Comparison of ENCODE assay signal across 3 cellular contexts in genomic region chr21:34362136-34362444, GRCh38.
TF ChIP-seq lines count a peak whose summit lies in the region.

No MANE protein-coding gene starts in this region.

TF ChIP-seq in A549, 52 proteins besides CTCF, POLR2A, EP300 and RAD21:
- TF ChIP-seq SMC3 (IDR thresholded peaks at IDR 0.05): 0 out of 3 replicates have a peak, but pooled peaks have one; percentile 4
- no peak for TF ChIP-seq HOXB5 (CRISPR knock-in tag; IDR thresholded peaks at IDR 0.05)
- TF ChIP-seq CBX2 (IDR thresholded peaks at IDR 0.05; ENCODE audit: borderline replicate concordance, low read depth): no peak
- TF ChIP-seq PBX3 (IDR thresholded peaks at IDR 0.05): no peak
- TF ChIP-seq ZSCAN20 (CRISPR knock-in tag; IDR thresholded peaks at IDR 0.05): no peak
TF ChIP-seq in A549: peak in this region for 1.

TF ChIP-seq in GM23338, 12 proteins besides CTCF, POLR2A, EP300 and RAD21:
- TF ChIP-seq NANOG (IDR thresholded peaks at IDR 0.05; ENCODE audit: borderline replicate concordance): no peak
- no peak for TF ChIP-seq ZNF331 (CRISPR knock-in tag; IDR thresholded peaks at IDR 0.05; ENCODE audit: low read depth)
- TF ChIP-seq, protein P1, sequence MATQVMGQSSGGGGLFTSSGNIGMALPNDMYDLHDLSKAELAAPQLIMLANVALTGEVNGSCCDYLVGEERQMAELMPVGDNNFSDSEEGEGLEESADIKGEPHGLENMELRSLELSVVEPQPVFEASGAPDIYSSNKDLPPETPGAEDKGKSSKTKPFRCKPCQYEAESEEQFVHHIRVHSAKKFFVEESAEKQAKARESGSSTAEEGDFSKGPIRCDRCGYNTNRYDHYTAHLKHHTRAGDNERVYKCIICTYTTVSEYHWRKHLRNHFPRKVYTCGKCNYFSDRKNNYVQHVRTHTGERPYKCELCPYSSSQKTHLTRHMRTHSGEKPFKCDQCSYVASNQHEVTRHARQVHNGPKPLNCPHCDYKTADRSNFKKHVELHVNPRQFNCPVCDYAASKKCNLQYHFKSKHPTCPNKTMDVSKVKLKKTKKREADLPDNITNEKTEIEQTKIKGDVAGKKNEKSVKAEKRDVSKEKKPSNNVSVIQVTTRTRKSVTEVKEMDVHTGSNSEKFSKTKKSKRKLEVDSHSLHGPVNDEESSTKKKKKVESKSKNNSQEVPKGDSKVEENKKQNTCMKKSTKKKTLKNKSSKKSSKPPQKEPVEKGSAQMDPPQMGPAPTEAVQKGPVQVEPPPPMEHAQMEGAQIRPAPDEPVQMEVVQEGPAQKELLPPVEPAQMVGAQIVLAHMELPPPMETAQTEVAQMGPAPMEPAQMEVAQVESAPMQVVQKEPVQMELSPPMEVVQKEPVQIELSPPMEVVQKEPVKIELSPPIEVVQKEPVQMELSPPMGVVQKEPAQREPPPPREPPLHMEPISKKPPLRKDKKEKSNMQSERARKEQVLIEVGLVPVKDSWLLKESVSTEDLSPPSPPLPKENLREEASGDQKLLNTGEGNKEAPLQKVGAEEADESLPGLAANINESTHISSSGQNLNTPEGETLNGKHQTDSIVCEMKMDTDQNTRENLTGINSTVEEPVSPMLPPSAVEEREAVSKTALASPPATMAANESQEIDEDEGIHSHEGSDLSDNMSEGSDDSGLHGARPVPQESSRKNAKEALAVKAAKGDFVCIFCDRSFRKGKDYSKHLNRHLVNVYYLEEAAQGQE (IDR thresholded peaks at IDR 0.05; ENCODE audit: unreplicated experiment): no peak
- TF ChIP-seq EZH2phosphoT487 (IDR thresholded peaks at IDR 0.05; ENCODE audit: unreplicated experiment): no peak
- TF ChIP-seq ZNF114 (CRISPR knock-in tag; IDR thresholded peaks at IDR 0.05): no peak
- no peak for TF ChIP-seq ETS1 (IDR thresholded peaks at IDR 0.05)
- TF ChIP-seq JUNB (IDR thresholded peaks at IDR 0.05; ENCODE audit: unreplicated experiment): no peak
- no peak for TF ChIP-seq POLR2AphosphoS5 (IDR thresholded peaks at IDR 0.05; ENCODE audit: low read depth)
- no peak for TF ChIP-seq CREB1 (CRISPR knock-in tag; IDR thresholded peaks at IDR 0.05; ENCODE audit: low read depth)

TF ChIP-seq in HepG2, 621 proteins besides CTCF, POLR2A, EP300 and RAD21:
- TF ChIP-seq REL (CRISPR knock-in tag; conservative IDR thresholded peaks at IDR 0.05) (no peak), TMF1 (CRISPR knock-in tag; IDR thresholded peaks at IDR 0.05; ENCODE audit: low read depth) (no peak), ZNF24 (IDR thresholded peaks at IDR 0.05) (no peak), CBX2 (IDR thresholded peaks at IDR 0.05; ENCODE audit: low read depth, low read length) (no peak), CBX2 (CRISPR knock-in tag; IDR thresholded peaks at IDR 0.05; ENCODE audit: low read depth) (no peak), FOXA1 (IDR thresholded peaks at IDR 0.05) (no peak), FOXA1 (CRISPR knock-in tag; IDR thresholded peaks at IDR 0.05) (no peak), YEATS4 (CRISPR knock-in tag; IDR thresholded peaks at IDR 0.05; ENCODE audit: borderline replicate concordance) (no peak), SP1 (IDR thresholded peaks at IDR 0.05) (no peak), SP1 (CRISPR knock-in tag; IDR thresholded peaks at IDR 0.05) (no peak), NFYC (CRISPR knock-in tag; IDR thresholded peaks at IDR 0.05) (no peak), ARID2 (CRISPR knock-in tag; IDR thresholded peaks at IDR 0.05; ENCODE audit: borderline replicate concordance) (no peak), SP2 (CRISPR knock-in tag; IDR thresholded peaks at IDR 0.05) (no peak), ZNF30 (CRISPR knock-in tag; IDR thresholded peaks at IDR 0.05) (no peak), TFDP1 (CRISPR knock-in tag; IDR thresholded peaks at IDR 0.05; ENCODE audit: borderline replicate concordance) (no peak), ZNF282 (IDR thresholded peaks at IDR 0.05; ENCODE audit: partially characterized antibody) (no peak), SNAI1 (CRISPR knock-in tag; IDR thresholded peaks at IDR 0.05; ENCODE audit: borderline replicate concordance) (no peak), JUND (CRISPR knock-in tag; IDR thresholded peaks at IDR 0.05) (no peak), ZNF335 (CRISPR knock-in tag; IDR thresholded peaks at IDR 0.05) (no peak)
